8 cellular contexts compared by ENCODE assay signal in genomic region chr7:64904008-64904407, GRCh38. TPM values are rescaled to one million over a fixed set of nuclear protein-coding genes. Genes with fewer than 3 reads are reported as not detected.
DNase-seq lines count a peak whose midpoint lies in the region; ATAC-seq, FAIRE-seq and TF ChIP-seq lines count a peak whose summit lies in the region.

No MANE protein-coding gene starts in this region.

- TF ChIP-seq CTCF in HFFc6 (IDR thresholded peaks at IDR 0.05), result no peak
- no peak for TF ChIP-seq CTCF in GM12878 (IDR thresholded peaks at IDR 0.05 in 2 of 3, conservative IDR thresholded peaks at IDR 0.05 in 1 of 3; ENCODE audit: control insufficient read depth in 2 of 3, extremely low read depth in 1 of 3, insufficient read depth in 1 of 3, low read depth in 3 of 3, low read length in 3 of 3)

- peaks cover 23% of the 10 kb centered on the region for H3K4me1 ChIP-seq in ACC112 (ENCODE audit: control insufficient read depth, insufficient read depth, low read length, unreplicated experiment)
- H3K4me1 ChIP-seq in GM12878 (ENCODE audit: control insufficient read depth, insufficient read depth, low read length), result no peaks in the 10 kb centered on the region
- H3K4me1 ChIP-seq in mucosa of rectum (ENCODE audit: control insufficient read depth in 2 of 2, insufficient read depth in 2 of 2, low read length in 2 of 2), result peaks cover 0 to 2% of the 10 kb centered on the region in 2 donors

- H2AFZ ChIP-seq in ACC112 (ENCODE audit: low read length, unreplicated experiment) (peak overlapping the region; percentile 94), GM12878 (ENCODE audit: control insufficient read depth, low read depth, low read length) (no peak overlapping the region)

- H3K27ac ChIP-seq in ACC112 (ENCODE audit: low read depth, low read length) (no peak overlapping the region), GM12878 (ENCODE audit: control insufficient read depth, insufficient read depth) (peak overlapping the region; percentile 94), mucosa of rectum (ENCODE audit: low read depth in 2 of 2, low read length in 2 of 2) (no peak overlapping the region)

- SMC1A ChIA-PET in GM12878 (lab: Charles Lee; ENCODE audit: uncharacterized antibody, unreplicated experiment), result interaction anchor here (1.5 kb wide), 1 partner anchor 110 kb away, joined by 4 read pairs; the partner anchor contains the start of gene ZNF138

- no TSS peak for BruUV-seq in GM12878 (replicated peaks; lab: Mats Ljungman, UMichigan)

- H3K36me3 ChIP-seq in ACC112 (ENCODE audit: insufficient read depth, low read length), result no peaks in the 10 kb centered on the region
- H3K36me3 ChIP-seq in GM12878 (ENCODE audit: control insufficient read depth in 2 of 2, insufficient read depth in 2 of 2, low read length in 1 of 2), result no peaks in the 10 kb centered on the region
- H3K36me3 ChIP-seq in mucosa of rectum (ENCODE audit: control insufficient read depth in 2 of 2, insufficient read depth in 2 of 2, low read length in 2 of 2), result no peaks in the 10 kb centered on the region

- peak overlapping the region; percentile 36; the same call in 1 of the 2 replicates for H3K4me2 ChIP-seq in GM12878 (ENCODE audit: control insufficient read depth, insufficient read depth)

- H3K4me3 Mint-ChIP-seq in HFFc6, result peak overlapping the region; percentile 99

- DNase-seq in HFFc6 (no peak), GM12878 (ENCODE audit: low read depth, low spot score) (no peak), ACHN (no peak), DMS153 (lab: John Stamatoyannopoulos, UW) (no peak)

- TF ChIP-seq POLR2A in GM12878 (IDR thresholded peaks at IDR 0.05; ENCODE audit: low read depth, low read length), result no peak
- TF ChIP-seq POLR2A in GM18505 (IDR thresholded peaks at IDR 0.05; ENCODE audit: borderline replicate concordance, extremely low read depth, insufficient read depth, insufficient read length), result no peak

- H3K27me3 Mint-ChIP-seq in HFFc6 (ENCODE audit: insufficient read depth), result peaks cover 2% of the 10 kb centered on the region; the same call in 1 of the 2 replicates

- H3K9me3 Mint-ChIP-seq in HFFc6, result no peaks in the 10 kb centered on the region

- peak overlapping the region; percentile 98 for H3K27ac Mint-ChIP-seq in HFFc6

- no peaks in the 10 kb centered on the region for H3K27me3 ChIP-seq in ACC112 (ENCODE audit: insufficient read depth, low read length)
- H3K27me3 ChIP-seq in GM12878 (replicated peaks in 1 of 2; ENCODE audit: control insufficient read depth in 2 of 2, insufficient read depth in 2 of 2, low read length in 1 of 2), result no peaks in the 10 kb centered on the region
- H3K27me3 ChIP-seq in mucosa of rectum (ENCODE audit: control insufficient read depth in 2 of 2, insufficient read depth in 2 of 2, low read length in 2 of 2), result no peaks in the 10 kb centered on the region

- 93% methylated on average over 15 of the region's 15 CpGs for WGBS in GM12878 (ENCODE audit: insufficient coverage, insufficient replicate concordance, low lambda C conversion rate, missing lambda C conversion rate)

- CTCF ChIA-PET in GM12878 (lab: Yijun Ruan, JAX), result interaction anchor here (0.5 to 1.3 kb wide), 3 partner anchors 42 to 1443 kb away, joined by 3 to 5 read pairs (median 3); no protein-coding TSS in a partner anchor

- H3K4me1 Mint-ChIP-seq in HFFc6 (ENCODE audit: low read depth), result peaks cover 46% of the 10 kb centered on the region

- peaks cover 19% of the 10 kb centered on the region for H3K36me3 Mint-ChIP-seq in HFFc6 (ENCODE audit: low read depth)

- no peak for FAIRE-seq in GM12878 (lab: Jason Lieb, UNC)

- peak overlapping the region; percentile 99 for H3K4me3 ChIP-seq in ACC112 (ENCODE audit: low read depth, low read length)
- H3K4me3 ChIP-seq in GM12878, result peak overlapping the region; percentile 69
- H3K4me3 ChIP-seq in mucosa of rectum (ENCODE audit: low read length in 2 of 2), result peak overlapping the region; percentile 74 to 96

- peak overlapping the region; percentile 95; the same call in 1 of the 2 replicates for H3K9ac ChIP-seq in GM12878 (ENCODE audit: control insufficient read depth, insufficient read depth, low read length)
- peak overlapping the region in 1 of 2 donors; percentile 83 for H3K9ac ChIP-seq in mucosa of rectum (ENCODE audit: low read depth in 1 of 2, low read length in 2 of 2)

- ATAC-seq in GM12878, result no peak
- ATAC-seq in GM21825 (IDR thresholded peaks at IDR 0.05; ENCODE audit: unreplicated experiment), result no peak
- ATAC-seq in GM18505 (IDR thresholded peaks at IDR 0.05; ENCODE audit: unreplicated experiment), result no peak

- TF ChIP-seq RAD21 in GM12878 (IDR thresholded peaks at IDR 0.05; ENCODE audit: insufficient read depth, low read depth, low read length), result no peak

- POLR2A ChIA-PET in GM12878 (lab: Charles Lee), result interaction anchor here (0.9 to 1.5 kb wide), 2 partner anchors 110 to 134 kb away, joined by 4 to 6 read pairs; partner anchors contain the start of gene ZNF138

- RAD21 ChIA-PET in GM12878 (lab: Charles Lee; ENCODE audit: unreplicated experiment), result interaction anchor here (1.3 to 1.4 kb wide), 2 partner anchors 134 to 238 kb away, joined by 3 read pairs; partner anchors contain the start of gene ZNF107

- in situ Hi-C loops in GM12878 (cut with MboI) (loop anchor here (10.0 kb wide), 1 partner anchor 589 kb away; the partner anchor contains the start of gene ZNF736), ACHN (cut with HindIII; ENCODE audit: low pct_ligation_motif_present, low pct_unique_long_range_greater_than_20kb, low sequenced_read_pairs) (no loop called here)

- H3K9me3 ChIP-seq in GM12878 (replicated peaks; ENCODE audit: control insufficient read depth, insufficient read depth, low read length), result peaks cover 3% of the 10 kb centered on the region; the same call in 2 of the 3 replicates
- no peaks in the 10 kb centered on the region for H3K9me3 ChIP-seq in mucosa of rectum (ENCODE audit: control insufficient read depth in 2 of 2, low read length in 2 of 2)

- intact Hi-C loops in GM12878 (cut with micrococcal nuclease; ENCODE audit: unreplicated experiment), result loop anchor here (5.0 kb wide), 3 partner anchors 103 to 592 kb away; partner anchors contain the start of genes ERV3-1, ZNF107 and ZNF736

- no peak for TF ChIP-seq EP300 in GM12878 (IDR thresholded peaks at IDR 0.05; ENCODE audit: borderline replicate concordance in 1 of 2, control insufficient read depth in 1 of 2, low read depth in 2 of 2, low read length in 2 of 2)

- no peaks in the 10 kb centered on the region for H4K20me1 ChIP-seq in GM12878 (ENCODE audit: control insufficient read depth, insufficient read depth)

- H3K79me2 ChIP-seq in ACC112 (ENCODE audit: control insufficient read depth, insufficient read depth, low read length, unreplicated experiment), result peaks cover 49% of the 10 kb centered on the region
- H3K79me2 ChIP-seq in GM12878 (ENCODE audit: control insufficient read depth, insufficient read depth, low read length), result peaks cover 36% of the 10 kb centered on the region

TF ChIP-seq in GM12878, 131 proteins besides CTCF, POLR2A, EP300 and RAD21 (continues in another document):
- TF ChIP-seq MYB (IDR thresholded peaks at IDR 0.05; ENCODE audit: borderline replicate concordance, low read depth, low read length), result no peak
- TF ChIP-seq BRCA1 (IDR thresholded peaks at IDR 0.05; ENCODE audit: low read depth, low read length), result no peak
- peak; percentile 72 for TF ChIP-seq MLLT1 (IDR thresholded peaks at IDR 0.05)
- TF ChIP-seq MAX (IDR thresholded peaks at IDR 0.05; ENCODE audit: low read depth, low read length), result no peak
- TF ChIP-seq IKZF2 (IDR thresholded peaks at IDR 0.05), result no peak
- TF ChIP-seq SUPT20H (IDR thresholded peaks at IDR 0.05; ENCODE audit: borderline replicate concordance, control insufficient read depth, low read depth, low read length), result no peak
- TF ChIP-seq SP1 (IDR thresholded peaks at IDR 0.05; ENCODE audit: low read depth, low read length), result no peak
- TF ChIP-seq RAD51 (IDR thresholded peaks at IDR 0.05), result no peak
- no peak for TF ChIP-seq CHD4 (IDR thresholded peaks at IDR 0.05)

RNA-seq across cellular contexts. Expression of gene ZNF273, which starts 0.9 kb away (rescaled TPM):
- 1 to 10 TPM; 1.2 to 2.5 (median 2.0) TPM for total RNA-seq in HFFc6 (2021; fragmentation: NEBNext Ultra II Directional; extraction: Animal tissue kit (Norgen Biotek cat#: 25700))
- 29.6 and 33.3 TPM in 2 replicates for total RNA-seq in GM12878 (2013; cell fraction: nucleolus; rRNA removed)
- 7.2 and 10.8 TPM in 2 replicates for total RNA-seq in GM12878 (2014; rRNA removed)
- total RNA-seq in GM12878 (2014; rRNA removed; fragmentation: Illumina TruSeq; extraction: Trizol), result 10.6 and 12.3 TPM in 2 replicates
- 4.9 and 5.5 TPM in 2 replicates for total RNA-seq in GM12878 (2021)
- polyA plus RNA-seq in GM12878 (2011; ENCODE audit: low read depth), result 2.5 TPM
- 11.2 and 17.9 TPM in 2 replicates for polyA plus RNA-seq in GM12878 (2011; rRNA removed)
- 5.3 and 5.4 TPM in 2 replicates for polyA plus RNA-seq in GM12878 (2011; cell fraction: cytosol; rRNA removed)
- polyA plus RNA-seq in GM12878 (2011; cell fraction: nucleus; rRNA removed), result 3.7 and 4.1 TPM in 2 replicates
- polyA plus RNA-seq in GM12878 (2012), result 3.7 and 4.0 TPM in 2 replicates
- 8.2 and 8.5 TPM in 2 replicates for polyA plus RNA-seq in GM12878 (2014; fragmentation: Illumina TruSeq; extraction: Trizol)
- 10 to 100 TPM in 1 of 2 experiments, 1 to 10 TPM in 1; 5.1 to 10.3 TPM for polyA plus RNA-seq in GM12878 (2014; fragmentation: Nextera tagmentation; extraction: Ambion mirVana)
- 4.3 and 4.8 TPM in 2 replicates for polyA plus RNA-seq in GM12878 (2014; rRNA removed)
- 10 to 100 TPM in 1 of 2 experiments, 1 to 10 TPM in 1; 7.3 to 10.4 TPM for polyA plus RNA-seq in GM12878 (2016; fragmentation: Nextera tagmentation; extraction: Ambion mirVana)
- 8.4 and 8.6 TPM in 2 replicates for polyA minus RNA-seq in GM12878 (2011; rRNA and poly(A)+ RNA removed)
- polyA minus RNA-seq in GM12878 (2011; cell fraction: cytosol; rRNA and poly(A)+ RNA removed), result 4.6 and 5.1 TPM in 2 replicates
- polyA minus RNA-seq in GM12878 (2011; cell fraction: nucleus; rRNA and poly(A)+ RNA removed), result 6.0 and 10.1 TPM in 2 replicates
